ENCODE assay signal across 29 cellular contexts in genomic region chr2:238399094-238399493, GRCh38.
"Had no signal": no experiment of that assay in that cellular context is flagged by ENCODE, and none has a peak within 500 bp of the region (broad histone marks: within the 10 kb centered on the region; RNA-seq: fewer than 3 reads in every experiment).

No MANE protein-coding gene starts in this region.

- H3K4me1 ChIP-seq: heart right ventricle, left ventricle myocardium inferior, lower lobe of right lung, parathyroid adenoma, prostate gland, right atrium auricular region, sigmoid colon, stomach, testis, tibial nerve had no signal

- H3K4me3 ChIP-seq: esophagus squamous epithelium, heart right ventricle, left ventricle myocardium inferior, lower lobe of right lung, prostate gland, right atrium auricular region, sigmoid colon, stomach, testis, tibial nerve, upper lobe of left lung had no signal

- H2AFZ ChIP-seq: parathyroid adenoma had no signal

- H3K27me3 Mint-ChIP-seq: effector memory CD8-positive, alpha-beta T cell; memory B cell had no signal

- H3K79me2 ChIP-seq: parathyroid adenoma had no signal

- H3K4me1 Mint-ChIP-seq: memory B cell; natural killer cell; stimulated activated effector memory CD8-positive, alpha-beta T cell treated with anti-CD3 and anti-CD28 coated beads, Interleukin-12 subunit alpha, Interleukin-12 subunit beta, amount 100 ng/mL, for 72 hours had no signal

- ATAC-seq: effector memory CD8-positive, alpha-beta T cell; heart right ventricle; left colon; lower lobe of right lung; natural killer cell; stimulated activated effector memory CD8-positive, alpha-beta T cell treated with anti-CD3 and anti-CD28 coated beads, Interleukin-12 subunit alpha, Interleukin-12 subunit beta, amount 100 ng/mL, for 72 hours had no signal

- H3K36me3 ChIP-seq: neutrophil, prostate gland had no signal

- DNase-seq: cortex of kidney; effector memory CD8-positive, alpha-beta T cell; erythroblast; esophagus squamous epithelium; foreskin melanocyte; glutamatergic neuron; heart right ventricle; hypothalamus; immature natural killer cell; islet precursor cell; kidney glomerular epithelial cell; left colon; left ventricle myocardium inferior; lower lobe of right lung; natural killer cell; sigmoid colon; stimulated activated CD4-positive, alpha-beta T cell treated with anti-CD3 and anti-CD28 coated beads, Interleukin-2, amount 100 ng/mL, for 24 hours; stimulated activated CD4-positive, alpha-beta T cell treated with anti-CD3 and anti-CD28 coated beads, Interleukin-4, amount 100 ng/mL, for 24 hours; stimulated activated naive CD4-positive, alpha-beta T cell treated with Interleukin-2 at 50 U/mL for 16 hours; stomach; testis; upper lobe of left lung had no signal

- H3K4me3 Mint-ChIP-seq: effector memory CD8-positive, alpha-beta T cell; immature natural killer cell; memory B cell; natural killer cell; stimulated activated effector memory CD8-positive, alpha-beta T cell treated with anti-CD3 and anti-CD28 coated beads, Interleukin-12 subunit alpha, Interleukin-12 subunit beta, amount 100 ng/mL, for 72 hours had no signal

- H3K27me3 ChIP-seq: esophagus squamous epithelium, heart right ventricle, neutrophil, right atrium auricular region, sigmoid colon, stomach, testis, tibial nerve, upper lobe of left lung had no signal

- H3K27ac ChIP-seq: esophagus squamous epithelium, heart right ventricle, left ventricle myocardium inferior, lower lobe of right lung, neutrophil, parathyroid adenoma, prostate gland, right atrium auricular region, sigmoid colon, stomach, testis, tibial nerve, upper lobe of left lung had no signal

- H3K36me3 Mint-ChIP-seq: natural killer cell; stimulated activated effector memory CD8-positive, alpha-beta T cell treated with anti-CD3 and anti-CD28 coated beads, Interleukin-12 subunit alpha, Interleukin-12 subunit beta, amount 100 ng/mL, for 72 hours had no signal

- H3K9me3 ChIP-seq: esophagus squamous epithelium, heart right ventricle, left ventricle myocardium inferior, lower lobe of right lung, neutrophil, prostate gland, right atrium auricular region, sigmoid colon, stomach, testis, tibial nerve, upper lobe of left lung had no signal

- H3K9ac ChIP-seq: parathyroid adenoma had no signal

- H3K27ac Mint-ChIP-seq: memory B cell; natural killer cell; stimulated activated effector memory CD8-positive, alpha-beta T cell treated with anti-CD3 and anti-CD28 coated beads, Interleukin-12 subunit alpha, Interleukin-12 subunit beta, amount 100 ng/mL, for 72 hours had no signal
